ENCODE assay signal across 8 cellular contexts in genomic region chr12:22275847-22276246, GRCh38. TPM values are rescaled to one million over a fixed set of nuclear protein-coding genes. Genes with fewer than 3 reads are reported as not detected.
DNase-seq lines count a peak whose midpoint lies in the region; ATAC-seq lines count a peak whose summit lies in the region.

No MANE protein-coding gene starts in this region.

- DNase-seq in LoVo (ENCODE audit: low spot score) (peak; percentile 29), ecto neural progenitor cell (ENCODE audit: low spot score) (peak; percentile 60), lung microvascular endothelial cell (ENCODE audit: low read depth in 2 of 2) (peak; percentile 11 to 53), ureter (ENCODE audit: low spot score) (peak; percentile 86), NCI-H1417 treated with DMSO at 0.1 percent for 48 hours (lab: John Stamatoyannopoulos, UW) (no peak)
- DNase-seq in activated naive CD4-positive, alpha-beta T cell (lab: John Stamatoyannopoulos, UW): no peak

- ATAC-seq in HG03565 (IDR thresholded peaks at IDR 0.05; ENCODE audit: unreplicated experiment) (no peak), HG03135 (IDR thresholded peaks at IDR 0.05; ENCODE audit: unreplicated experiment) (no peak)

RNA-seq across cellular contexts. Expression of gene ST8SIA1, which starts 58.7 kb away (rescaled TPM):
- total RNA-seq in lung microvascular endothelial cell (under 0.01 and 0.60 TPM in 2 replicates), ureter (9.4 TPM)

Comparison
In these comparisons a context has a peak if more than half of its experiments do, and no peak if none do; other contexts are left out.
1. DNase-seq: peak in LoVo (single experiment), ecto neural progenitor cell (single experiment), lung microvascular endothelial cell (2 of 2) and ureter (single experiment); none in NCI-H1417 treated with DMSO at 0.1 percent for 48 hours (single experiment) and activated naive CD4-positive, alpha-beta T cell (0 of 4).